In genomic region chr4:100566396-100566795, GRCh38 we compare ENCODE assay signal across 23 cellular contexts. TPM values are rescaled to one million over a fixed set of nuclear protein-coding genes. Genes with fewer than 3 reads are reported as not detected.
A peak's percentile ranks its signal among the peaks of the same experiment; 100 is the strongest.
DNase-seq lines count a peak whose midpoint lies in the region; ATAC-seq and TF ChIP-seq lines count a peak whose summit lies in the region.
"Had no signal": no experiment of that assay in that cellular context is flagged by ENCODE, and none has a peak within 500 bp of the region (broad histone marks: within the 10 kb centered on the region; RNA-seq: fewer than 3 reads in every experiment).

No MANE protein-coding gene starts in this region.

- CTCF ChIA-PET in activated CD4-positive, alpha-beta T cell treated with anti-CD3 and anti-CD28 coated beads, Interleukin-2, amount 10 ng/mL, durations not matched to agents 7 days and 5 days (lab: Charles Lee) = no interaction called here

- no peaks in the 10 kb centered on the region for H3K9me3 ChIP-seq in MM.1S (replicated peaks; ENCODE audit: insufficient read depth, low read length)
- H3K9me3 ChIP-seq: BLaER1, sigmoid colon, upper lobe of right lung had no signal

- peaks cover 13% of the 10 kb centered on the region for H3K4me1 Mint-ChIP-seq in activated CD4-positive, alpha-beta T cell treated with anti-CD3 and anti-CD28 coated beads, Interleukin-2, amount 10 ng/mL, durations not matched to agents 24 days and 14 days
- H3K4me1 Mint-ChIP-seq in activated CD4-positive, alpha-beta T cell treated with anti-CD3 and anti-CD28 coated beads, Interleukin-2, amount 10 ng/mL, durations not matched to agents 7 days and 5 days = peaks cover 16% of the 10 kb centered on the region
- H3K4me1 Mint-ChIP-seq in effector memory CD8-positive, alpha-beta T cell (ENCODE audit: low read depth in 2 of 2) = peaks cover 4 to 22% of the 10 kb centered on the region in 2 donors

- peak; percentile 54 for ATAC-seq in GM21390 (IDR thresholded peaks at IDR 0.05; ENCODE audit: unreplicated experiment)
- no peak for ATAC-seq in effector memory CD8-positive, alpha-beta T cell (replicated peaks)
- ATAC-seq: esophagus mucosa; naive thymus-derived CD8-positive, alpha-beta T cell; upper lobe of right lung had no signal

- H3F3A ChIP-seq in MM.1S (ENCODE audit: insufficient read depth, low read length) = peaks cover 13% of the 10 kb centered on the region; the same call in 1 of the 2 replicates

- H3K9me3 Mint-ChIP-seq in activated CD4-positive, alpha-beta T cell treated with anti-CD3 and anti-CD28 coated beads, Interleukin-2, amount 10 ng/mL, durations not matched to agents 24 days and 14 days = peaks cover 11% of the 10 kb centered on the region
- H3K9me3 Mint-ChIP-seq in activated CD4-positive, alpha-beta T cell treated with anti-CD3 and anti-CD28 coated beads, Interleukin-2, amount 10 ng/mL, durations not matched to agents 7 days and 5 days = no peaks in the 10 kb centered on the region
- H3K9me3 Mint-ChIP-seq in effector memory CD8-positive, alpha-beta T cell = peaks cover 0 to 1% of the 10 kb centered on the region in 2 donors

- H3K27ac ChIP-seq in MM.1S (ENCODE audit: low read length) = no peak overlapping the region
- H3K27ac ChIP-seq: BLaER1, sigmoid colon, upper lobe of right lung had no signal

- no peaks in the 10 kb centered on the region for H4K20me1 ChIP-seq in MM.1S (ENCODE audit: insufficient read depth, low read length)
- H4K20me1 ChIP-seq: BLaER1 had no signal

- TF ChIP-seq CTCF in MM.1S (IDR thresholded peaks at IDR 0.05; ENCODE audit: low read length) = no peak

- peaks cover 3% of the 10 kb centered on the region; the same call in 1 of the 2 replicates for H3K4me1 ChIP-seq in MM.1S (ENCODE audit: low read length)
- H3K4me1 ChIP-seq: BLaER1, sigmoid colon, upper lobe of right lung had no signal

- no peaks in the 10 kb centered on the region for H3K9me2 ChIP-seq in MM.1S (replicated peaks; ENCODE audit: insufficient read depth, low read length)

- intact Hi-C loops in activated CD4-positive, alpha-beta T cell treated with anti-CD3 and anti-CD28 coated beads, Interleukin-2, amount 10 ng/mL, durations not matched to agents 24 days and 14 days (cut with micrococcal nuclease) = loop anchor here (5.0 kb wide), 2 partner anchors 469 to 719 kb away; no protein-coding TSS in a partner anchor

- POLR2A ChIA-PET in activated CD4-positive, alpha-beta T cell treated with anti-CD3 and anti-CD28 coated beads, Interleukin-2, amount 10 ng/mL, durations not matched to agents 7 days and 5 days (lab: Charles Lee) = no interaction called here

- H3K27me3 Mint-ChIP-seq in activated CD4-positive, alpha-beta T cell treated with anti-CD3 and anti-CD28 coated beads, Interleukin-2, amount 10 ng/mL, durations not matched to agents 24 days and 14 days = peaks cover 2% of the 10 kb centered on the region
- no peaks in the 10 kb centered on the region for H3K27me3 Mint-ChIP-seq in activated CD4-positive, alpha-beta T cell treated with anti-CD3 and anti-CD28 coated beads, Interleukin-2, amount 10 ng/mL, durations not matched to agents 7 days and 5 days
- H3K27me3 Mint-ChIP-seq in effector memory CD8-positive, alpha-beta T cell = no peaks in the 10 kb centered on the region
- H3K27me3 Mint-ChIP-seq: naive thymus-derived CD8-positive, alpha-beta T cell had no signal

- peak overlapping the region; percentile 42 for H3K4me3 Mint-ChIP-seq in activated CD4-positive, alpha-beta T cell treated with anti-CD3 and anti-CD28 coated beads, Interleukin-2, amount 10 ng/mL, durations not matched to agents 24 days and 14 days
- no peak overlapping the region for H3K4me3 Mint-ChIP-seq in activated CD4-positive, alpha-beta T cell treated with anti-CD3 and anti-CD28 coated beads, Interleukin-2, amount 10 ng/mL, durations not matched to agents 7 days and 5 days
- H3K4me3 Mint-ChIP-seq in effector memory CD8-positive, alpha-beta T cell = peak overlapping the region; percentile 56 to 67

- H3K27ac Mint-ChIP-seq in activated CD4-positive, alpha-beta T cell treated with anti-CD3 and anti-CD28 coated beads, Interleukin-2, amount 10 ng/mL, durations not matched to agents 24 days and 14 days = no peak overlapping the region
- no peak overlapping the region for H3K27ac Mint-ChIP-seq in activated CD4-positive, alpha-beta T cell treated with anti-CD3 and anti-CD28 coated beads, Interleukin-2, amount 10 ng/mL, durations not matched to agents 7 days and 5 days
- H3K27ac Mint-ChIP-seq in effector memory CD8-positive, alpha-beta T cell = peak overlapping the region; percentile 30 to 85
- H3K27ac Mint-ChIP-seq: naive thymus-derived CD8-positive, alpha-beta T cell had no signal

- H3K27me3 ChIP-seq in MM.1S (replicated peaks; ENCODE audit: insufficient read depth, low read length) = no peaks in the 10 kb centered on the region
- H3K27me3 ChIP-seq: BLaER1, sigmoid colon, upper lobe of right lung had no signal

- no peaks in the 10 kb centered on the region for H3K36me3 ChIP-seq in MM.1S (replicated peaks; ENCODE audit: insufficient read depth, low read length)
- H3K36me3 ChIP-seq: BLaER1, sigmoid colon, upper lobe of right lung had no signal

- no peaks in the 10 kb centered on the region for H3K79me2 ChIP-seq in MM.1S (ENCODE audit: low read length)

- DNase-seq in activated CD4-positive, alpha-beta T cell treated with anti-CD3 and anti-CD28 coated beads, Interleukin-2, amount 10 ng/mL, durations not matched to agents 24 days and 14 days = no peak
- no peak for DNase-seq in activated CD4-positive, alpha-beta T cell treated with anti-CD3 and anti-CD28 coated beads, Interleukin-2, amount 10 ng/mL, durations not matched to agents 7 days and 5 days
- DNase-seq in MM.1S (no peak), superior temporal gyrus (ENCODE audit: extremely low spot score) (no peak), NCI-H128 (lab: John Stamatoyannopoulos, UW; ENCODE audit: unreplicated experiment) (no peak), amygdala (lab: John Stamatoyannopoulos, UW) (no peak)
- no peak for DNase-seq in effector memory CD8-positive, alpha-beta T cell
- DNase-seq: activated gamma-delta T cell treated with Interleukin-2 at 50 U/mL for 16 hours; aorta; Karpas-422; mesendoderm; naive thymus-derived CD8-positive, alpha-beta T cell; NCI-H1105 treated with DMSO at 0.1 percent for 48 hours; NCI-H526; posterior cingulate gyrus; SHP77 treated with DMSO at 0.1 percent for 48 hours; sigmoid colon; upper lobe of right lung had no signal

- peak overlapping the region; percentile 34; the same call in 1 of the 2 replicates for H3K4me3 ChIP-seq in MM.1S (ENCODE audit: low read length)
- H3K4me3 ChIP-seq: BLaER1, sigmoid colon, upper lobe of right lung had no signal

- H2AFZ ChIP-seq in MM.1S (ENCODE audit: low read length) = peak overlapping the region; percentile 21

- H3K9ac ChIP-seq in MM.1S (ENCODE audit: low read length) = no peak overlapping the region
- H3K9ac ChIP-seq: BLaER1 had no signal

- peak overlapping the region; percentile 42 for H3K4me2 ChIP-seq in MM.1S (ENCODE audit: low read depth, low read length)
- H3K4me2 ChIP-seq: BLaER1 had no signal

- H3K36me3 Mint-ChIP-seq in activated CD4-positive, alpha-beta T cell treated with anti-CD3 and anti-CD28 coated beads, Interleukin-2, amount 10 ng/mL, durations not matched to agents 24 days and 14 days (ENCODE audit: low read depth) = no peaks in the 10 kb centered on the region
- no peaks in the 10 kb centered on the region for H3K36me3 Mint-ChIP-seq in activated CD4-positive, alpha-beta T cell treated with anti-CD3 and anti-CD28 coated beads, Interleukin-2, amount 10 ng/mL, durations not matched to agents 7 days and 5 days (ENCODE audit: low read depth)
- no peaks in the 10 kb centered on the region for H3K36me3 Mint-ChIP-seq in effector memory CD8-positive, alpha-beta T cell (ENCODE audit: insufficient read depth)

RNA-seq across cellular contexts. Expression of gene EMCN, which starts 48.6 kb away (rescaled TPM):
- not detected in 2 replicates for total RNA-seq in activated CD4-positive, alpha-beta T cell treated with anti-CD3 and anti-CD28 coated beads, Interleukin-2, amount 10 ng/mL, durations not matched to agents 24 days and 14 days
- not detected for total RNA-seq in activated CD4-positive, alpha-beta T cell treated with anti-CD3 and anti-CD28 coated beads, Interleukin-2, amount 10 ng/mL, durations not matched to agents 7 days and 5 days
- total RNA-seq: A172; HT1080; naive thymus-derived CD8-positive, alpha-beta T cell had no signal

Comparison
In these comparisons a context has a peak if more than half of its experiments do, and no peak if none do; other contexts are left out.
1. H3K27ac Mint-ChIP-seq: peak in effector memory CD8-positive, alpha-beta T cell (2 of 2); none in activated CD4-positive, alpha-beta T cell treated with anti-CD3 and anti-CD28 coated beads, Interleukin-2, amount 10 ng/mL, durations not matched to agents 24 days and 14 days (single experiment) and activated CD4-positive, alpha-beta T cell treated with anti-CD3 and anti-CD28 coated beads, Interleukin-2, amount 10 ng/mL, durations not matched to agents 7 days and 5 days (single experiment).